ENCODE assay signal across 12 cellular contexts in genomic region chrX:48153769-48154168, GRCh38. TPM values are rescaled to one million over a fixed set of nuclear protein-coding genes. Genes with fewer than 3 reads are reported as not detected.
"Had no signal": no experiment of that assay in that cellular context is flagged by ENCODE, and none has a peak within 500 bp of the region (broad histone marks: within the 10 kb centered on the region; RNA-seq: fewer than 3 reads in every experiment).

No MANE protein-coding gene starts in this region.

- H2AFZ ChIP-seq: GM23248 had no signal

- ATAC-seq: HCT116, HepG2 had no signal

- FAIRE-seq: HepG2 had no signal

- H3K4me3 ChIP-seq: GM23248, HAP-1 had no signal

- H3K36me3 ChIP-seq: HAP-1 had no signal

- DNase-seq: GM23248, GOT3, H7, HFFc6, KG1 had no signal

- H3K9ac ChIP-seq: GM23248 had no signal

- H3K4me1 ChIP-seq: HAP-1 had no signal

- H3K27ac ChIP-seq: GM23248, HL-60 had no signal

- H3K9me3 ChIP-seq: HAP-1 had no signal

RNA-seq across cellular contexts. Expression of gene SPACA5B, which starts 23.3 kb away (rescaled TPM):
- total RNA-seq: GM23248, H4, H7, HepG2, HFFc6, HT1080 had no signal
- polyA plus RNA-seq: GM23248, HepG2, IgD-negative memory B cell had no signal

RNA-seq across cellular contexts. Expression of gene SSX5, which starts 42.8 kb away (rescaled TPM):
- total RNA-seq: GM23248, H4, H7, HepG2, HFFc6, HT1080 had no signal
- polyA plus RNA-seq: GM23248, HepG2, IgD-negative memory B cell had no signal
